ENCODE assay signal across 1 cellular context in the genomic region with DNA sequence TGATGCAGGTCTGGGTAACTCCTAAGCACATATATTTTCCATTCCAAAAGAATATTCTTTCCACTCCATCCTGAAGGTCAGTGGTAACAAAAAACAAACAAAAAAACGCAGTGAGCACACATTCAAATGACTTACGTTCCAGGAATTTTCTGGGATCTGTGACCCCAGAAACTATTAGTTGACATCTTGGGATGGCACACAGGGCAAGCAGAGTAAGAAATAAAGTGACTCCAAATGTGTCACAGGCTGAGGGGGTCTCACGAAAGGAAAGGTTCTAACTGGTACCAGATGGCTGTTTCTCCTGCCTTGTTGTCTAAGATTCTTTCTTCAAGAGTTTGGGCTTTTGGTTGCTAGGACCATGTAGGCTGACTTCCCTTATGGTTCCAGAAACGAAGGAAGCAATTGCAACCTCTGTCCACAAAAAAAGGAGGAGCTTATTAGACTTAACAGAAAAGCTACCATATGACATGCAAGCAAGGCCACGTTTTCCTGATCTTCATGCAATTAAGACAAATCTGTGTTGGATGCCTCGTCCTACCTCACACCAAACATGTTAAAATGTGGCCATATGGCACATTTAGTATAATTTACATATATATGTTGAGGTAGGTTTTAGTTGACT.
TF ChIP-seq lines count a peak whose summit lies in the region.

No MANE protein-coding gene starts in this region.

TF ChIP-seq in WTC11, 78 proteins besides CTCF, POLR2A, EP300 and RAD21 (continued from another document):
- TF ChIP-seq FOXP4 (CRISPR knock-in tag; IDR thresholded peaks at IDR 0.05) = no peak
- no peak for TF ChIP-seq ZNF671 (CRISPR knock-in tag; IDR thresholded peaks at IDR 0.05)
- no peak for TF ChIP-seq IRF2 (CRISPR knock-in tag; IDR thresholded peaks at IDR 0.05; ENCODE audit: borderline replicate concordance, low read depth)
- TF ChIP-seq FOXP1 (CRISPR knock-in tag; IDR thresholded peaks at IDR 0.05; ENCODE audit: borderline replicate concordance) = no peak
- TF ChIP-seq RELA (CRISPR knock-in tag; IDR thresholded peaks at IDR 0.05; ENCODE audit: borderline replicate concordance) = no peak
- no peak for TF ChIP-seq ETV6 (CRISPR knock-in tag; IDR thresholded peaks at IDR 0.05)
- no peak for TF ChIP-seq PREB (CRISPR knock-in tag; IDR thresholded peaks at IDR 0.05; ENCODE audit: borderline replicate concordance)
- no peak for TF ChIP-seq ATF3 (CRISPR knock-in tag; conservative IDR thresholded peaks at IDR 0.05)
- TF ChIP-seq ERG (CRISPR knock-in tag; IDR thresholded peaks at IDR 0.05) = no peak
- no peak for TF ChIP-seq FOXJ3 (CRISPR knock-in tag; IDR thresholded peaks at IDR 0.05; ENCODE audit: borderline replicate concordance)
TF ChIP-seq in WTC11: peak in this region for 0.
